Comparison of ENCODE assay signal across 13 cellular contexts in the genomic region with DNA sequence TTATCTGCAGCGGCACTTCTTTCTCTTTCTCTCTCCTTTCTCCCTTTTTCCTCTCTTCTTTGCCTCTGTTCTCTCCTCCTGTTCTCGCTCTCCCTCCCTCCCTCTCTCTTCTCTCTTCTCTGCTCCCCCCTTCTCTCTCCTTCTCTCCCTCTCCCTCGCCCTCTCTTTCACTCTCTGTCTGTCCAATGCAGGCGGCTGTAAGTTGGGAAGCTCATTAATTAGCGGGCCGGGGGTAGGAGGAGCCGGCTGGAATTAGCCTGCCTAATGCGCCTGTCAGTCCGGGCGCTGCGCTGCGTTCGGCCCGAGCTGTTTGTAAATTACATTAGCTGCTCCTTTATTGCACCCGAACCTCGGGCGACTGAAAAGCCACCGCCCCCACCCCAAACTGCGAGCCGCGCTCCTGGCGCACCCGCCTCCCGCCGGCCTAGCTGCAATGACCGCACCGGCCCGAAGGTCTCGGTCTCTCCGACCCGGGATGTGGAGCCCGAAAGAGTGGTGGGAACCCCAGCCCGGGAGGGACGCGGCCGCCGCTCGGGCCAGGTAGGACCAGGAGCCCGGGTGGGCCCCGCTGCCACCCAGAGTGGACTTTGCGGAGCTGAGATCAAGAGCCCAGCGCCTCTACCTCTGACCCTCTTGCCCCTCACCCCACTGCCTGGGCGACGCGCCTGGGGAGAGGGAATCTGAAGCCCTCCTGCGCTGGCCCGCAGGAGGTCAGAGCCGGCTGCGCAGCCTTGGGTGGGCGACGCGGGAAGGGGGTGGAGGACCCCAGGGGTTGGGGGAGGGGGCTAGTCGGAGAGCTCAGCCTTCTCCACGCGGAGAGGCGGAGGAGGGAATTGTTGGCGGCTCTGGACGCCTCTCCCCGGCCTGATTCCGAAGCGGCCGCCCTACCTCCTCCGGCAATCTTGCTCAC. TPM values are rescaled to one million over a fixed set of nuclear protein-coding genes. Genes with fewer than 3 reads are reported as not detected.
DNase-seq lines count a peak whose midpoint lies in the region; ATAC-seq, FAIRE-seq and TF ChIP-seq lines count a peak whose summit lies in the region.
"Had no signal": no experiment of that assay in that cellular context is flagged by ENCODE, and none has a peak within 500 bp of the region (broad histone marks: within the 10 kb centered on the region; RNA-seq: fewer than 3 reads in every experiment).

Gene LBX1, minus strand, starts transcription at position 189 of the 910 bp plus-strand sequence. CDS start 648 bp downstream, outside the sequence.

- H3K27me3 ChIP-seq in heart right ventricle (peaks cover 81 to 100% (median 100%) of the 10 kb centered on the region in 7 donors), WERI-Rb-1 (ENCODE audit: insufficient read depth, low read depth, severe bottlenecking) (no peaks in the 10 kb centered on the region), lower lobe of right lung (ENCODE audit: low read depth) (peaks cover 100% of the 10 kb centered on the region)

- peaks cover 15 to 58% (median 47%) of the 10 kb centered on the region in 9 donors for H3K4me1 ChIP-seq in heart right ventricle
- peaks cover 48% of the 10 kb centered on the region for H3K4me1 ChIP-seq in lower lobe of right lung

- WGBS in heart right ventricle, 2 donors: 1 to 2% methylated on average over 63 of the region's 63 CpGs

- ATAC-seq in heart right ventricle (peak in 3 of 8 donors; percentile 5 to 18 (median 8)), left ventricle myocardium superior (no peak), lower lobe of right lung (peak in 1 of 2 donors; percentile 7), HG02623 (IDR thresholded peaks at IDR 0.05; ENCODE audit: unreplicated experiment) (no peak)
- ATAC-seq: body of pancreas had no signal

- no peak within 1 kb of the TSS for H3K27ac Mint-ChIP-seq in type B pancreatic cell

- H3K27ac ChIP-seq in heart right ventricle (no peak within 1 kb of the TSS), WERI-Rb-1 (peak within 1 kb of the TSS; percentile 45), lower lobe of right lung (no peak within 1 kb of the TSS)
- H3K27ac ChIP-seq: body of pancreas had no signal

- H3K9me3 ChIP-seq in heart right ventricle: no peaks in the 10 kb centered on the region
- no peaks in the 10 kb centered on the region for H3K9me3 ChIP-seq in WERI-Rb-1 (ENCODE audit: severe bottlenecking)
- H3K9me3 ChIP-seq in lower lobe of right lung: no peaks in the 10 kb centered on the region
- H3K9me3 ChIP-seq: body of pancreas had no signal

- no peak for DNase-seq in heart right ventricle
- no peak for DNase-seq in left ventricle myocardium superior
- peak; percentile 80 for DNase-seq in WERI-Rb-1
- DNase-seq in lower lobe of right lung: no peak
- DNase-seq in type B pancreatic cell (ENCODE audit: extremely low spot score, unreplicated experiment): no peak
- DNase-seq in GM12892 (ENCODE audit: insufficient read length): no peak
- no peak for DNase-seq in glomerular visceral epithelial cell (ENCODE audit: extremely low spot score)
- DNase-seq: body of pancreas; NCI-H226; stimulated activated naive CD4-positive, alpha-beta T cell had no signal

- no peak for FAIRE-seq in GM12892 (lab: Jason Lieb, UNC)
- FAIRE-seq: TTC549 had no signal

- H3K4me3 ChIP-seq in heart right ventricle: peak within 1 kb of the TSS in 9 of 10 donors; percentile 7 to 35 (median 26)
- peak within 1 kb of the TSS; percentile 66 for H3K4me3 ChIP-seq in WERI-Rb-1 (ENCODE audit: low read depth, low read length)
- peak within 1 kb of the TSS; percentile 30 for H3K4me3 ChIP-seq in lower lobe of right lung
- H3K4me3 ChIP-seq: body of pancreas had no signal

- TF ChIP-seq POLR2A in GM12892 (IDR thresholded peaks at IDR 0.05; ENCODE audit: low read depth, low read length): no peak

- no peaks in the 10 kb centered on the region for H3K9me3 Mint-ChIP-seq in type B pancreatic cell

- intact Hi-C loops in heart right ventricle (cut with DNase I) (loop anchor here in 1 of 10 donors (2.0 kb wide), 1 partner anchor 65 kb away; no protein-coding TSS in a partner anchor), left ventricle myocardium superior (cut with micrococcal nuclease) (no loop called here), lower lobe of right lung (cut with DNase I) (no loop called here)

- no peaks in the 10 kb centered on the region for H3K36me3 ChIP-seq in heart right ventricle
- H3K36me3 ChIP-seq in WERI-Rb-1: no peaks in the 10 kb centered on the region
- no peaks in the 10 kb centered on the region for H3K36me3 ChIP-seq in lower lobe of right lung

- H3K36me3 Mint-ChIP-seq in type B pancreatic cell: no peaks in the 10 kb centered on the region

- H3K27me3 Mint-ChIP-seq in type B pancreatic cell: peaks cover 88% of the 10 kb centered on the region

- H3K4me3 Mint-ChIP-seq in type B pancreatic cell: peak within 1 kb of the TSS; percentile 80

- TF ChIP-seq CTCF in heart right ventricle (IDR thresholded peaks at IDR 0.05) (no peak), WERI-Rb-1 (IDR thresholded peaks at IDR 0.05; ENCODE audit: low read depth, low read length) (no peak), lower lobe of right lung (IDR thresholded peaks at IDR 0.05) (no peak), type B pancreatic cell (conservative IDR thresholded peaks at IDR 0.05) (no peak)

- peaks cover 29% of the 10 kb centered on the region for H3K4me1 Mint-ChIP-seq in type B pancreatic cell (ENCODE audit: unreplicated experiment)

RNA-seq across cellular contexts. Expression of gene LBX1, which starts in this region (rescaled TPM):
- not detected for total RNA-seq in heart right ventricle
- polyA plus RNA-seq in heart right ventricle: not detected
- not detected for total RNA-seq in left ventricle myocardium superior
- total RNA-seq in lower lobe of right lung: not detected
- total RNA-seq in type B pancreatic cell (ENCODE audit: low replicate concordance): 4.7 TPM in 1 of 2 replicates, not detected in the other
- not detected for polyA plus RNA-seq in GM12892 (2012; ENCODE audit: missing spikeins)
- total RNA-seq: body of pancreas, glomerular endothelial cell had no signal
